ENCODE assay signal across 1 cellular context in the genomic region with DNA sequence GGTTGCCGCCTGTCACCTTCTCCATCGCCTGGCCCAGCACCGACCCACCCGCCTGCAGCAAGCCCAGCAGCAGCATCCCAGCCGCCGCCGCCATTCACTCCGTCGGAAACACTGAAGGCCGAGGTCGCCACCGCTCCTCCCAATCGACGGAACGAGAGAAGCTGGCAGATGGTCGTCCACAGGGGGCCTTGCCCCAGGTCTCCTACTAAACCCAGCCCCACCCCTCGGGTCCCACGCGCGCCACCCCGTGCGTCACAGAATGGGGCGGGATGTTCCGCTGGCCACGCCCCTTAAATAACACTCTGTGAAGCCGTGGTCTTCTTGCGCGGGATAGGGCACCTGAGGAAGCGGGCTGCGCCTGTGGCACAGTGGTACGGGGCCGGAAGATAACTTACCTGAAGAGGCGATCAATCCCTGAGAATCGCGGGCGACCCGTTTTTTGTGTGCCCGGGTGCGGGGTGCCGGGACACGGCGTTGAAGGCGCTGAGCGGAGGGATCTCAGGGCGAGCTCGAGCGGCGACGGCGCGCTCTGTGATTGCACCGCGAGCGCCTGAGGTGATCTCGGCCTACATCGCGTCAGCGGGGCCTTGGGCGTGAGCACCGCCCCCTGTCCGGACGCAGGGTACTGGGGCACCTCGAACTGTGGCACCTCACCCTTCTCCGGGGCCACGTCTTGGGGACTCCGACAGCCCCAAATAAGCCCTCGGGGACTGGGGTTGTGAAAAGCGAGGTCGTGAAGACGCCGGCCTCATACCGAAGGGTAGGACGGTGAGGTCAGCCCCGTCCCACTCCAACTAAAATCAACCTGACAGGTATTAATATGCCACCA.
TF ChIP-seq lines count a peak whose summit lies in the region.

A gene (minus strand): TSS at position 207 of the 829 bp plus-strand sequence. CDS start 113 bp downstream, at position 94.

TF ChIP-seq in SK-N-SH, 30 proteins besides CTCF, POLR2A, EP300 and RAD21 (continued from another document):
- TF ChIP-seq, protein P1, sequence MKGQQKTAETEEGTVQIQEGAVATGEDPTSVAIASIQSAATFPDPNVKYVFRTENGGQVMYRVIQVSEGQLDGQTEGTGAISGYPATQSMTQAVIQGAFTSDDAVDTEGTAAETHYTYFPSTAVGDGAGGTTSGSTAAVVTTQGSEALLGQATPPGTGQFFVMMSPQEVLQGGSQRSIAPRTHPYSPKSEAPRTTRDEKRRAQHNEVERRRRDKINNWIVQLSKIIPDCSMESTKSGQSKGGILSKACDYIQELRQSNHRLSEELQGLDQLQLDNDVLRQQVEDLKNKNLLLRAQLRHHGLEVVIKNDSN (IDR thresholded peaks at IDR 0.05; ENCODE audit: borderline replicate concordance, low read depth), result no peak; the same call in 1 of the 2 replicates
- TF ChIP-seq SIN3A (IDR thresholded peaks at IDR 0.05; ENCODE audit: borderline replicate concordance, low read depth, low read length) (peak; percentile 96; the same call in 1 of the 2 replicates), RCOR1 (IDR thresholded peaks at IDR 0.05; ENCODE audit: low read length) (peak; percentile 13; the same call in 1 of the 2 replicates), GABPA (IDR thresholded peaks at IDR 0.05; ENCODE audit: low read depth) (peak; percentile 22; the same call in 1 of the 2 replicates), MEF2A (IDR thresholded peaks at IDR 0.05; ENCODE audit: borderline replicate concordance, low read depth) (no peak)
- TF ChIP-seq, protein P2, sequence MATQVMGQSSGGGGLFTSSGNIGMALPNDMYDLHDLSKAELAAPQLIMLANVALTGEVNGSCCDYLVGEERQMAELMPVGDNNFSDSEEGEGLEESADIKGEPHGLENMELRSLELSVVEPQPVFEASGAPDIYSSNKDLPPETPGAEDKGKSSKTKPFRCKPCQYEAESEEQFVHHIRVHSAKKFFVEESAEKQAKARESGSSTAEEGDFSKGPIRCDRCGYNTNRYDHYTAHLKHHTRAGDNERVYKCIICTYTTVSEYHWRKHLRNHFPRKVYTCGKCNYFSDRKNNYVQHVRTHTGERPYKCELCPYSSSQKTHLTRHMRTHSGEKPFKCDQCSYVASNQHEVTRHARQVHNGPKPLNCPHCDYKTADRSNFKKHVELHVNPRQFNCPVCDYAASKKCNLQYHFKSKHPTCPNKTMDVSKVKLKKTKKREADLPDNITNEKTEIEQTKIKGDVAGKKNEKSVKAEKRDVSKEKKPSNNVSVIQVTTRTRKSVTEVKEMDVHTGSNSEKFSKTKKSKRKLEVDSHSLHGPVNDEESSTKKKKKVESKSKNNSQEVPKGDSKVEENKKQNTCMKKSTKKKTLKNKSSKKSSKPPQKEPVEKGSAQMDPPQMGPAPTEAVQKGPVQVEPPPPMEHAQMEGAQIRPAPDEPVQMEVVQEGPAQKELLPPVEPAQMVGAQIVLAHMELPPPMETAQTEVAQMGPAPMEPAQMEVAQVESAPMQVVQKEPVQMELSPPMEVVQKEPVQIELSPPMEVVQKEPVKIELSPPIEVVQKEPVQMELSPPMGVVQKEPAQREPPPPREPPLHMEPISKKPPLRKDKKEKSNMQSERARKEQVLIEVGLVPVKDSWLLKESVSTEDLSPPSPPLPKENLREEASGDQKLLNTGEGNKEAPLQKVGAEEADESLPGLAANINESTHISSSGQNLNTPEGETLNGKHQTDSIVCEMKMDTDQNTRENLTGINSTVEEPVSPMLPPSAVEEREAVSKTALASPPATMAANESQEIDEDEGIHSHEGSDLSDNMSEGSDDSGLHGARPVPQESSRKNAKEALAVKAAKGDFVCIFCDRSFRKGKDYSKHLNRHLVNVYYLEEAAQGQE (IDR thresholded peaks at IDR 0.05; ENCODE audit: low read depth, low read length), result peak; percentile 34
- TF ChIP-seq, protein P3, sequence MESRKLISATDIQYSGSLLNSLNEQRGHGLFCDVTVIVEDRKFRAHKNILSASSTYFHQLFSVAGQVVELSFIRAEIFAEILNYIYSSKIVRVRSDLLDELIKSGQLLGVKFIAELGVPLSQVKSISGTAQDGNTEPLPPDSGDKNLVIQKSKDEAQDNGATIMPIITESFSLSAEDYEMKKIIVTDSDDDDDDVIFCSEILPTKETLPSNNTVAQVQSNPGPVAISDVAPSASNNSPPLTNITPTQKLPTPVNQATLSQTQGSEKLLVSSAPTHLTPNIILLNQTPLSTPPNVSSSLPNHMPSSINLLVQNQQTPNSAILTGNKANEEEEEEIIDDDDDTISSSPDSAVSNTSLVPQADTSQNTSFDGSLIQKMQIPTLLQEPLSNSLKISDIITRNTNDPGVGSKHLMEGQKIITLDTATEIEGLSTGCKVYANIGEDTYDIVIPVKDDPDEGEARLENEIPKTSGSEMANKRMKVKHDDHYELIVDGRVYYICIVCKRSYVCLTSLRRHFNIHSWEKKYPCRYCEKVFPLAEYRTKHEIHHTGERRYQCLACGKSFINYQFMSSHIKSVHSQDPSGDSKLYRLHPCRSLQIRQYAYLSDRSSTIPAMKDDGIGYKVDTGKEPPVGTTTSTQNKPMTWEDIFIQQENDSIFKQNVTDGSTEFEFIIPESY (IDR thresholded peaks at IDR 0.05; ENCODE audit: borderline replicate concordance, low read depth), result peak; percentile 95
